In the genomic region with DNA sequence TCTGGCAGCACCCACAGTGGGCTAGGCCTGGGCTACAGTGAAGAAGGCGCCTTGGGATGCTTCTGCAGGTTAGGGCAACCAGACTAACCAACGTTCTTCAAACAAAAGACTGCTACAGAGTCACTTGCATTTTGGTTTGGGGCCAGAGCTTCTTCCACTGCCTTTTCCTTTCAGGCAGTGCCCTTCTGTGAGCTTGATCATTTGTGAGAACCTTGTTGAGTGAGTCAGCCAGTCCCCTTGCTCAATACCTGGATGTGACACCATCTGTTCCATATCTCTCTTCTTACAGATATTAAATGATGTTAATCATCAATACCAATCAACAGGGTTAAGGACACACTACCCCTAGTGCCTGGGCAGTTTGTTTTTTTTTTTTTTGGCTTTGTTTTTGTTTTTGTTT, we compare ENCODE assay signal across 21 cellular contexts. TPM values are rescaled to one million over a fixed set of nuclear protein-coding genes. Genes with fewer than 3 reads are reported as not detected.
A peak's percentile ranks its signal among the peaks of the same experiment; 100 is the strongest.
DNase-seq lines count a peak whose midpoint lies in the region; ATAC-seq and TF ChIP-seq lines count a peak whose summit lies in the region.
"Had no signal": no experiment of that assay in that cellular context is flagged by ENCODE, and none has a peak within 500 bp of the region (broad histone marks: within the 10 kb centered on the region; RNA-seq: fewer than 3 reads in every experiment).

No MANE protein-coding gene starts in this region.

- TF ChIP-seq CTCF in choroid plexus epithelial cell (conservative IDR thresholded peaks at IDR 0.05; ENCODE audit: low read depth, low read length) (no peak), omental fat pad (IDR thresholded peaks at IDR 0.05) (no peak)

- no peaks in the 10 kb centered on the region for H3K9me3 Mint-ChIP-seq in activated T-cell treated with anti-CD3 and anti-CD28 coated beads, Interleukin-2, amount 50 U/mL, for 4 hours
- no peaks in the 10 kb centered on the region for H3K9me3 Mint-ChIP-seq in stimulated activated effector memory CD8-positive, alpha-beta T cell treated with anti-CD3 and anti-CD28 coated beads, Interleukin-12 subunit alpha, Interleukin-12 subunit beta, amount 100 ng/mL, for 72 hours
- H3K9me3 Mint-ChIP-seq: activated B cell treated with CpG ODN at 0.5 μM for 24 hours; activated naive CD4-positive, alpha-beta T cell treated with anti-CD3 and anti-CD28 coated beads, Interleukin-2, amount 50 U/mL, for 24 hours; CD8-positive, alpha-beta memory T cell; natural killer cell treated with Interleukin-12 subunit alpha and Interleukin-12 subunit beta and Interleukin-15 and Interleukin-18, amount 100 ng/mL, for 72 hours; stimulated activated naive CD8-positive, alpha-beta T cell treated with anti-CD3 and anti-CD28 coated beads, Interleukin-15, Interleukin-2, amounts not matched to agents 100 ng/mL and 50 ng/mL, for 24 hours had no signal

- H3K4me3 Mint-ChIP-seq in activated T-cell treated with anti-CD3 and anti-CD28 coated beads, Interleukin-2, amount 50 U/mL, for 4 hours: no peak overlapping the region
- H3K4me3 Mint-ChIP-seq in stimulated activated effector memory CD8-positive, alpha-beta T cell treated with anti-CD3 and anti-CD28 coated beads, Interleukin-12 subunit alpha, Interleukin-12 subunit beta, amount 100 ng/mL, for 72 hours: no peak overlapping the region
- H3K4me3 Mint-ChIP-seq: activated B cell treated with CpG ODN at 0.5 μM for 24 hours; activated naive CD4-positive, alpha-beta T cell treated with anti-CD3 and anti-CD28 coated beads, Interleukin-2, amount 50 U/mL, for 24 hours; natural killer cell treated with Interleukin-12 subunit alpha and Interleukin-12 subunit beta and Interleukin-15 and Interleukin-18, amount 100 ng/mL, for 72 hours; stimulated activated naive CD8-positive, alpha-beta T cell treated with anti-CD3 and anti-CD28 coated beads, Interleukin-15, Interleukin-2, amounts not matched to agents 100 ng/mL and 50 ng/mL, for 24 hours had no signal

- DNase-seq in activated T-cell treated with anti-CD3 and anti-CD28 coated beads, Interleukin-2, amount 50 U/mL, for 4 hours: peak; percentile 17
- DNase-seq in activated T-cell treated with anti-CD3 and anti-CD28 coated beads, Interleukin-2, amount 50 U/mL, for 1 hour: no peak
- DNase-seq in MV-4-11 (lab: John Stamatoyannopoulos, UW) (peak; percentile 2), choroid plexus epithelial cell (ENCODE audit: low read depth) (peak; percentile 16), kidney glomerular epithelial cell (lab: John Stamatoyannopoulos, UW) (no peak), omental fat pad (ENCODE audit: low spot score) (no peak)
- no peak for DNase-seq in stimulated activated effector memory CD8-positive, alpha-beta T cell treated with anti-CD3 and anti-CD28 coated beads, Interleukin-12 subunit alpha, Interleukin-12 subunit beta, amount 100 ng/mL, for 72 hours (ENCODE audit: low spot score in 2 of 2)
- DNase-seq: ACHN; activated B cell treated with CpG ODN at 0.5 μM for 24 hours; activated CD8-positive, alpha-beta memory T cell treated with anti-CD3 and anti-CD28 coated beads, Interleukin-2, amount 50 U/mL, for 4 hours; CD8-positive, alpha-beta memory T cell; esophagus squamous epithelium; heart right ventricle; NCI-H2081 treated with DMSO at 0.1 percent for 48 hours; NCI-H510A treated with DMSO at 0.1 percent for 48 hours; SJCRH30; T-helper 2 cell had no signal

- H3K4me3 ChIP-seq in choroid plexus epithelial cell (ENCODE audit: low read depth, low read length): no peak overlapping the region
- H3K4me3 ChIP-seq: esophagus squamous epithelium, heart right ventricle, SJCRH30 had no signal

- no peaks in the 10 kb centered on the region for H3K36me3 Mint-ChIP-seq in activated T-cell treated with anti-CD3 and anti-CD28 coated beads, Interleukin-2, amount 50 U/mL, for 4 hours (ENCODE audit: insufficient read depth)
- H3K36me3 Mint-ChIP-seq in stimulated activated effector memory CD8-positive, alpha-beta T cell treated with anti-CD3 and anti-CD28 coated beads, Interleukin-12 subunit alpha, Interleukin-12 subunit beta, amount 100 ng/mL, for 72 hours: no peaks in the 10 kb centered on the region
- H3K36me3 Mint-ChIP-seq: activated naive CD4-positive, alpha-beta T cell treated with anti-CD3 and anti-CD28 coated beads, Interleukin-2, amount 50 U/mL, for 24 hours; CD8-positive, alpha-beta memory T cell; natural killer cell treated with Interleukin-12 subunit alpha and Interleukin-12 subunit beta and Interleukin-15 and Interleukin-18, amount 100 ng/mL, for 72 hours had no signal

- peaks cover 51% of the 10 kb centered on the region for H3K4me1 Mint-ChIP-seq in activated T-cell treated with anti-CD3 and anti-CD28 coated beads, Interleukin-2, amount 50 U/mL, for 4 hours (ENCODE audit: low read depth)
- peaks cover 20% of the 10 kb centered on the region for H3K4me1 Mint-ChIP-seq in stimulated activated effector memory CD8-positive, alpha-beta T cell treated with anti-CD3 and anti-CD28 coated beads, Interleukin-12 subunit alpha, Interleukin-12 subunit beta, amount 100 ng/mL, for 72 hours

- no peak overlapping the region for H3K27ac Mint-ChIP-seq in stimulated activated effector memory CD8-positive, alpha-beta T cell treated with anti-CD3 and anti-CD28 coated beads, Interleukin-12 subunit alpha, Interleukin-12 subunit beta, amount 100 ng/mL, for 72 hours
- H3K27ac Mint-ChIP-seq: activated B cell treated with CpG ODN at 0.5 μM for 24 hours; activated naive CD4-positive, alpha-beta T cell treated with anti-CD3 and anti-CD28 coated beads, Interleukin-2, amount 50 U/mL, for 24 hours; natural killer cell treated with Interleukin-12 subunit alpha and Interleukin-12 subunit beta and Interleukin-15 and Interleukin-18, amount 100 ng/mL, for 72 hours had no signal

- no peaks in the 10 kb centered on the region for H3K27me3 Mint-ChIP-seq in activated T-cell treated with anti-CD3 and anti-CD28 coated beads, Interleukin-2, amount 50 U/mL, for 4 hours (ENCODE audit: low read depth)
- H3K27me3 Mint-ChIP-seq: activated B cell treated with CpG ODN at 0.5 μM for 24 hours; activated naive CD4-positive, alpha-beta T cell treated with anti-CD3 and anti-CD28 coated beads, Interleukin-2, amount 50 U/mL, for 24 hours; CD8-positive, alpha-beta memory T cell; stimulated activated naive CD8-positive, alpha-beta T cell treated with anti-CD3 and anti-CD28 coated beads, Interleukin-15, Interleukin-2, amounts not matched to agents 100 ng/mL and 50 ng/mL, for 24 hours had no signal

- ATAC-seq in activated T-cell treated with anti-CD3 and anti-CD28 coated beads, Interleukin-2, amount 50 U/mL, for 4 hours: peak; percentile 54 to 73
- ATAC-seq in stimulated activated effector memory CD8-positive, alpha-beta T cell treated with anti-CD3 and anti-CD28 coated beads, Interleukin-12 subunit alpha, Interleukin-12 subunit beta, amount 100 ng/mL, for 72 hours: peak; percentile 21
- ATAC-seq in omental fat pad (ENCODE audit: low FRiP score): no peak
- ATAC-seq in GM18867 (IDR thresholded peaks at IDR 0.05; ENCODE audit: unreplicated experiment): no peak
- ATAC-seq: heart right ventricle; natural killer cell treated with Interleukin-12 subunit alpha and Interleukin-12 subunit beta and Interleukin-15 and Interleukin-18, amount 100 ng/mL, for 72 hours had no signal

RNA-seq across cellular contexts. Expression of gene VDAC1, which starts 46.5 kb away (rescaled TPM):
- 100 to 1,000 TPM; 390 to 444 (median 392) TPM for total RNA-seq in activated T-cell treated with anti-CD3 and anti-CD28 coated beads, Interleukin-2, amount 50 U/mL, for 4 hours
- total RNA-seq in omental fat pad: 100 to 1,000 TPM in 3 of 4 donors, 10 to 100 TPM in 1; 83.4 to 182 (median 150) TPM

Comparison
In these comparisons a context has a peak if more than half of its experiments do, and no peak if none do; other contexts are left out.
1. DNase-seq: peak in activated T-cell treated with anti-CD3 and anti-CD28 coated beads, Interleukin-2, amount 50 U/mL, for 4 hours (single experiment), MV-4-11 (single experiment) and choroid plexus epithelial cell (single experiment); none in activated T-cell treated with anti-CD3 and anti-CD28 coated beads, Interleukin-2, amount 50 U/mL, for 1 hour (single experiment), stimulated activated effector memory CD8-positive, alpha-beta T cell treated with anti-CD3 and anti-CD28 coated beads, Interleukin-12 subunit alpha, Interleukin-12 subunit beta, amount 100 ng/mL, for 72 hours (0 of 2), kidney glomerular epithelial cell (single experiment) and omental fat pad (single experiment).
2. ATAC-seq: peak in activated T-cell treated with anti-CD3 and anti-CD28 coated beads, Interleukin-2, amount 50 U/mL, for 4 hours (2 of 2) and stimulated activated effector memory CD8-positive, alpha-beta T cell treated with anti-CD3 and anti-CD28 coated beads, Interleukin-12 subunit alpha, Interleukin-12 subunit beta, amount 100 ng/mL, for 72 hours (single experiment); none in omental fat pad (single experiment) and GM18867 (single experiment).